38 cellular contexts compared by ENCODE assay signal in the genomic region with DNA sequence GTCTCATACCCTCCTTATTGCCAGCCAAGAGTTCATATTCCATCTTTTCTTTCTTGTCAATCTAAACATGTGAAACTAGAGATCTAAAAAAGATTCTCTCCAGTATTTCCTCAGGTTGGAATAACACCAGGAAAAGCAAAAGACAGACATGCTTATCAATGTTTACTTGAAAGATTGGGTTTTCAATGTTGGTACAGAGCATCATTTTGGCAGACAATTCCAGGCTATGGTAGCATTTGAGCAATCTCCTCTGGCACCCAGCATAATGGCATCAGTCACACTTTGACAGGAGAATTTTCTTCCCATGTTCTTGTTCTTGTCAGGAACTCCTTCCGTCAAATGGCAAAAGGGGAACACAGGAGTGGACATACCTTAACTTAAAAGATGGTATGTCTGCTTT.
"Had no signal": no experiment of that assay in that cellular context is flagged by ENCODE, and none has a peak within 500 bp of the region (broad histone marks: within the 10 kb centered on the region; RNA-seq: fewer than 3 reads in every experiment).

No MANE protein-coding gene starts in this region.

- DNase-seq: activated B cell treated with CpG ODN at 0.5 μM for 24 hours; activated CD4-positive, alpha-beta memory T cell treated with anti-CD3 and anti-CD28 coated beads, Interleukin-2, amount 10 ng/mL, durations not matched to agents 7 days and 5 days; activated CD4-positive, alpha-beta T cell treated with anti-CD3 and anti-CD28 coated beads for 4 hours; activated CD4-positive, alpha-beta T cell treated with anti-CD3 and anti-CD28 coated beads, Interleukin-2, amount 10 ng/mL, durations not matched to agents 7 days and 5 days; activated CD4-positive, alpha-beta T cell treated with anti-CD3 and anti-CD28 coated beads, Interleukin-2, amount 50 U/mL, for 48 hours; activated CD4-positive, CD25-positive, alpha-beta regulatory T cell treated with anti-CD3 and anti-CD28 coated beads, Interleukin-2, amount 50 U/mL, for 72 hours; activated CD8-positive, alpha-beta memory T cell treated with anti-CD3 and anti-CD28 coated beads for 24 hours; activated CD8-positive, alpha-beta memory T cell treated with anti-CD3 and anti-CD28 coated beads, Interleukin-2, amount 10 ng/mL, durations not matched to agents 7 days and 5 days; activated CD8-positive, alpha-beta memory T cell treated with anti-CD3 and anti-CD28 coated beads, Interleukin-2, amount 50 U/mL, for 48 hours; activated CD8-positive, alpha-beta T cell treated with anti-CD3 and anti-CD28 coated beads, Interleukin-2, amount 10 ng/mL, durations not matched to agents 7 days and 5 days; activated effector memory CD4-positive, alpha-beta T cell treated with anti-CD3 and anti-CD28 coated beads, Interleukin-2, amount 50 U/mL, for 16 hours; activated gamma-delta T cell treated with Interleukin-2 at 50 U/mL for 16 hours; activated naive CD4-positive, alpha-beta T cell; activated naive CD4-positive, alpha-beta T cell treated with anti-CD3 and anti-CD28 coated beads for 36 hours; activated naive CD4-positive, alpha-beta T cell treated with anti-CD3 and anti-CD28 coated beads, Interleukin-2, amount 50 U/mL, for 16 hours; activated naive CD8-positive, alpha-beta T cell treated with anti-CD3 and anti-CD28 coated beads for 36 hours; activated T-cell treated with anti-CD3 and anti-CD28 coated beads, Interleukin-2, amount 50 U/mL, for 24 hours; activated T-cell treated with anti-CD3 and anti-CD28 coated beads, Interleukin-2, amount 50 U/mL, for 48 hours; adrenal gland; amniotic stem cell; aorta; body of pancreas; brain microvascular endothelial cell; caudate nucleus; cerebellar nuclear complex; T-helper 1 cell; T-helper 2 cell; T-helper 9 cell had no signal

- H3K36me3 ChIP-seq: adrenal gland, brain microvascular endothelial cell, breast epithelium, cardiac muscle cell had no signal

- FAIRE-seq: astrocyte, TTC549 had no signal

- H3K36me3 Mint-ChIP-seq: activated CD8-positive, alpha-beta memory T cell treated with anti-CD3 and anti-CD28 coated beads, Interleukin-2, amount 10 ng/mL, durations not matched to agents 7 days and 5 days; activated naive CD4-positive, alpha-beta T cell treated with anti-CD3 and anti-CD28 coated beads, Interleukin-2, amount 50 U/mL, for 72 hours; activated naive CD8-positive, alpha-beta T cell treated with anti-CD3 and anti-CD28 coated beads for 36 hours had no signal

- H3K9me3 Mint-ChIP-seq: activated B cell treated with CpG ODN at 0.5 μM for 24 hours; activated naive CD4-positive, alpha-beta T cell treated with anti-CD3 and anti-CD28 coated beads for 36 hours; activated naive CD8-positive, alpha-beta T cell treated with anti-CD3 and anti-CD28 coated beads for 36 hours had no signal

- H3K4me1 Mint-ChIP-seq: activated B cell treated with CpG ODN at 0.5 μM for 24 hours; activated CD4-positive, alpha-beta memory T cell treated with anti-CD3 and anti-CD28 coated beads, Interleukin-2, amount 10 ng/mL, durations not matched to agents 7 days and 5 days; activated CD4-positive, alpha-beta T cell treated with anti-CD3 and anti-CD28 coated beads, Interleukin-2, amount 10 ng/mL, durations not matched to agents 7 days and 5 days; activated CD8-positive, alpha-beta memory T cell treated with anti-CD3 and anti-CD28 coated beads, Interleukin-2, amount 10 ng/mL, durations not matched to agents 7 days and 5 days; activated naive CD8-positive, alpha-beta T cell treated with anti-CD3 and anti-CD28 coated beads for 36 hours; activated T-helper 17 cell treated with anti-CD3 and anti-CD28 coated beads, Interleukin-2, amount 50 U/mL, for 72 hours; central memory CD8-positive, alpha-beta T cell had no signal

- ATAC-seq: activated CD8-positive, alpha-beta memory T cell treated with anti-CD3 and anti-CD28 coated beads, Interleukin-2, amount 10 ng/mL, durations not matched to agents 7 days and 5 days; activated CD8-positive, alpha-beta T cell treated with anti-CD3 and anti-CD28 coated beads, Interleukin-2, amount 10 ng/mL, durations not matched to agents 7 days and 5 days; activated naive CD4-positive, alpha-beta T cell treated with anti-CD3 and anti-CD28 coated beads, Interleukin-2, amount 50 U/mL, for 72 hours; activated T-helper 17 cell treated with anti-CD3 and anti-CD28 coated beads, Interleukin-2, amount 50 U/mL, for 72 hours; body of pancreas had no signal

- H3K4me1 ChIP-seq: adrenal gland, body of pancreas, breast epithelium had no signal

- H3K27me3 Mint-ChIP-seq: activated B cell treated with CpG ODN at 0.5 μM for 24 hours; activated CD4-positive, alpha-beta memory T cell treated with anti-CD3 and anti-CD28 coated beads, Interleukin-2, amount 10 ng/mL, durations not matched to agents 7 days and 5 days; activated CD4-positive, alpha-beta T cell treated with anti-CD3 and anti-CD28 coated beads, Interleukin-2, amount 10 ng/mL, durations not matched to agents 7 days and 5 days; activated CD8-positive, alpha-beta memory T cell treated with anti-CD3 and anti-CD28 coated beads, Interleukin-2, amount 10 ng/mL, durations not matched to agents 7 days and 5 days; activated T-cell treated with anti-CD3 and anti-CD28 coated beads, Interleukin-2, amount 50 U/mL, for 24 hours; central memory CD8-positive, alpha-beta T cell had no signal

- H3K27me3 ChIP-seq: adrenal gland, body of pancreas, brain microvascular endothelial cell, breast epithelium, cardiac muscle cell had no signal

- H3K4me3 Mint-ChIP-seq: activated B cell treated with CpG ODN at 0.5 μM for 24 hours; activated CD4-positive, alpha-beta memory T cell treated with anti-CD3 and anti-CD28 coated beads, Interleukin-2, amount 10 ng/mL, durations not matched to agents 7 days and 5 days; activated CD4-positive, alpha-beta T cell treated with anti-CD3 and anti-CD28 coated beads, Interleukin-2, amount 10 ng/mL, durations not matched to agents 7 days and 5 days; activated CD8-positive, alpha-beta memory T cell treated with anti-CD3 and anti-CD28 coated beads, Interleukin-2, amount 10 ng/mL, durations not matched to agents 7 days and 5 days; activated CD8-positive, alpha-beta T cell treated with anti-CD3 and anti-CD28 coated beads, Interleukin-2, amount 10 ng/mL, durations not matched to agents 7 days and 5 days; activated naive CD4-positive, alpha-beta T cell treated with anti-CD3 and anti-CD28 coated beads for 36 hours; activated naive CD8-positive, alpha-beta T cell treated with anti-CD3 and anti-CD28 coated beads for 36 hours; activated T-cell treated with anti-CD3 and anti-CD28 coated beads, Interleukin-2, amount 50 U/mL, for 24 hours; activated T-helper 17 cell treated with anti-CD3 and anti-CD28 coated beads, Interleukin-2, amount 50 U/mL, for 72 hours; central memory CD8-positive, alpha-beta T cell; T-helper 1 cell treated with Interleukin-12 subunit alpha and Interleukin-12 subunit beta and Interleukin-4 antibody, amounts not matched to agents 30 μg/mL and 1 μg/mL, for 36 hours; T-helper 2 cell treated with Interferon-gamma antibody and Interleukin-4, amounts not matched to agents 5 μg/mL and 100 μg/mL, for 36 hours had no signal

- H3K27ac Mint-ChIP-seq: activated B cell treated with CpG ODN at 0.5 μM for 24 hours; activated CD4-positive, alpha-beta memory T cell treated with anti-CD3 and anti-CD28 coated beads, Interleukin-2, amount 10 ng/mL, durations not matched to agents 7 days and 5 days; activated CD4-positive, alpha-beta T cell treated with anti-CD3 and anti-CD28 coated beads, Interleukin-2, amount 10 ng/mL, durations not matched to agents 7 days and 5 days; activated CD8-positive, alpha-beta memory T cell treated with anti-CD3 and anti-CD28 coated beads, Interleukin-2, amount 10 ng/mL, durations not matched to agents 7 days and 5 days; activated CD8-positive, alpha-beta T cell treated with anti-CD3 and anti-CD28 coated beads, Interleukin-2, amount 10 ng/mL, durations not matched to agents 7 days and 5 days; activated naive CD4-positive, alpha-beta T cell treated with anti-CD3 and anti-CD28 coated beads for 36 hours; activated naive CD4-positive, alpha-beta T cell treated with anti-CD3 and anti-CD28 coated beads, Interleukin-2, amount 50 U/mL, for 72 hours; activated naive CD8-positive, alpha-beta T cell treated with anti-CD3 and anti-CD28 coated beads for 36 hours; activated T-cell treated with anti-CD3 and anti-CD28 coated beads, Interleukin-2, amount 50 U/mL, for 24 hours; activated T-helper 17 cell treated with anti-CD3 and anti-CD28 coated beads, Interleukin-2, amount 50 U/mL, for 72 hours; T-helper 1 cell treated with Interleukin-12 subunit alpha and Interleukin-12 subunit beta and Interleukin-4 antibody, amounts not matched to agents 30 μg/mL and 1 μg/mL, for 36 hours; T-helper 2 cell treated with Interferon-gamma antibody and Interleukin-4, amounts not matched to agents 5 μg/mL and 100 μg/mL, for 36 hours had no signal

- H3K9me3 ChIP-seq: adrenal gland, body of pancreas, breast epithelium had no signal

- H3K4me3 ChIP-seq: adrenal gland, body of pancreas, breast epithelium, cardiac muscle cell had no signal

- H3K27ac ChIP-seq: adrenal gland, body of pancreas, brain microvascular endothelial cell, breast epithelium, cardiac muscle cell, VCaP had no signal
